8 cellular contexts compared by ENCODE assay signal in genomic region chr9:33076031-33076359, GRCh38.
DNase-seq lines count a peak whose midpoint lies in the region; TF ChIP-seq lines count a peak whose summit lies in the region.

No MANE protein-coding gene starts in this region.

- H3K9me3 ChIP-seq in Loucy (ENCODE audit: insufficient read depth, low read depth, low read length) (no peaks in the 10 kb centered on the region), mucosa of rectum (ENCODE audit: control insufficient read depth in 2 of 2, low read length in 2 of 2) (no peaks in the 10 kb centered on the region)

- peak overlapping the region; percentile 82 for H2AFZ ChIP-seq in Loucy (ENCODE audit: low read length)

- H3K4me1 ChIP-seq in Loucy (ENCODE audit: insufficient read depth, low read length, poor library complexity, severe bottlenecking) (peaks cover 23% of the 10 kb centered on the region), mucosa of rectum (ENCODE audit: control insufficient read depth in 2 of 2, insufficient read depth in 2 of 2, low read length in 2 of 2) (peaks cover 6 to 8% of the 10 kb centered on the region in 2 donors)

- H4K20me1 ChIP-seq in Loucy (ENCODE audit: insufficient read depth, low read length, poor library complexity, severe bottlenecking), result peaks cover 32% of the 10 kb centered on the region

- no peaks in the 10 kb centered on the region for H3K9me2 ChIP-seq in Loucy (replicated peaks; ENCODE audit: low read depth, low read length)

- peak overlapping the region; percentile 97 for H3K9ac ChIP-seq in Loucy (ENCODE audit: low read depth, low read length, poor library complexity, severe bottlenecking)
- H3K9ac ChIP-seq in mucosa of rectum (ENCODE audit: low read depth in 1 of 2, low read length in 2 of 2), result peak overlapping the region; percentile 93 to 95

- H3K79me2 ChIP-seq in Loucy (ENCODE audit: insufficient read depth, low read length), result peaks cover 58% of the 10 kb centered on the region

- H3K27ac ChIP-seq in coronary artery (peak overlapping the region; percentile 91 to 98), mucosa of rectum (ENCODE audit: low read depth in 2 of 2, low read length in 2 of 2) (peak overlapping the region; percentile 88 to 91)

- H3K4me2 ChIP-seq in Loucy (ENCODE audit: low read depth, low read length, poor library complexity, severe bottlenecking), result peak overlapping the region; percentile 99

- TF ChIP-seq CTCF in Loucy (conservative IDR thresholded peaks at IDR 0.05; ENCODE audit: low read length) (no peak), coronary artery (IDR thresholded peaks at IDR 0.05) (no peak)

- no peaks in the 10 kb centered on the region for H3F3A ChIP-seq in Loucy (ENCODE audit: low read depth)

- H3K4me3 ChIP-seq in GM08714 (ENCODE audit: low read length), result peak overlapping the region; percentile 76
- H3K4me3 ChIP-seq in Loucy (ENCODE audit: low read length, poor library complexity, severe bottlenecking), result peak overlapping the region; percentile 99
- peak overlapping the region; percentile 96 for H3K4me3 ChIP-seq in coronary artery
- peak overlapping the region; percentile 94 to 95 for H3K4me3 ChIP-seq in mucosa of rectum (ENCODE audit: low read length in 2 of 2)

- H3K27me3 ChIP-seq in Loucy (ENCODE audit: insufficient read depth, low read length, poor library complexity, severe bottlenecking) (no peaks in the 10 kb centered on the region), mucosa of rectum (ENCODE audit: control insufficient read depth in 2 of 2, insufficient read depth in 2 of 2, low read length in 2 of 2) (no peaks in the 10 kb centered on the region)

- H3K36me3 ChIP-seq in Loucy (ENCODE audit: insufficient read depth, low read length), result peaks cover 8% of the 10 kb centered on the region; the same call in 1 of the 2 replicates
- H3K36me3 ChIP-seq in mucosa of rectum (ENCODE audit: control insufficient read depth in 2 of 2, insufficient read depth in 2 of 2, low read length in 2 of 2), result peaks cover 4 to 23% of the 10 kb centered on the region in 2 donors

- DNase-seq in coronary artery (ENCODE audit: low spot score) (no peak), hippocampal formation (lab: John Stamatoyannopoulos, UW) (no peak), COLO668 (lab: John Stamatoyannopoulos, UW; ENCODE audit: unreplicated experiment) (no peak), nucleus accumbens (lab: John Stamatoyannopoulos, UW) (no peak), COLO829 (ENCODE audit: low spot score) (no peak)
